ENCODE assay signal across 16 cellular contexts in the genomic region with DNA sequence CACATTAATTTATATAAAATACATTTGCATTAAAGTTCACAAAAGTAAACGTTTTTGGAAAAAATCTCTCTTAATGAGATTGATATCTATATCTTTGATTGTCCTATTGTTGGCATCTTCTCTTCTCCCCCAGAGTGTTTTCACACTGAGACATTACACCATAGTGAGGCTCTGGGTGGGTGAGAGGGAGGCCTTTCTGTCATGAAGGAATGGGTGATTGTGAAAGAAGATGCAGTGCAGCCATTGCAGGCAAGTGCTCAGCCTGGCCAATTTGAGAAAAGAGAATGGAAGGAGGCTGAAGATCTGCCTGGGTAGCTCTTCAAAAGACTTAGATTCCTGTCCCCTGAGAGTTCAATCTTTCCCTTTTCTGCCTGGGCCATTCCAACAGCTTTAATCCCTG.
A peak's percentile ranks its signal among the peaks of the same experiment; 100 is the strongest.
DNase-seq lines count a peak whose midpoint lies in the region; ATAC-seq, FAIRE-seq and TF ChIP-seq lines count a peak whose summit lies in the region.
"Had no signal": no experiment of that assay in that cellular context is flagged by ENCODE, and none has a peak within 500 bp of the region (broad histone marks: within the 10 kb centered on the region; RNA-seq: fewer than 3 reads in every experiment).

No MANE protein-coding gene starts in this region.

- H3K4me2 ChIP-seq in GM23248 (ENCODE audit: unreplicated experiment): no peak overlapping the region

- H3K4me1 ChIP-seq in GM23248 (ENCODE audit: insufficient read depth): peaks cover 19% of the 10 kb centered on the region

- H3K4me3 ChIP-seq in GM23248 (no peak overlapping the region), fibroblast of pulmonary artery (replicated peaks; ENCODE audit: low read depth, low read length) (no peak overlapping the region), skeletal muscle cell (ENCODE audit: low read depth, low read length) (no peak overlapping the region)

- FAIRE-seq in GM12891 (lab: Jason Lieb, UNC): no peak
- FAIRE-seq: GM12892, H1 had no signal

- no peaks in the 10 kb centered on the region for H3K9me2 ChIP-seq in GM23248 (ENCODE audit: insufficient read depth)

- no peaks in the 10 kb centered on the region for H3K36me3 ChIP-seq in GM23248 (ENCODE audit: low read depth)

- peak; percentile 40 for DNase-seq in GM23248
- DNase-seq in amniotic epithelial cell (ENCODE audit: low read depth): peak; percentile 79
- DNase-seq in fibroblast of pulmonary artery (ENCODE audit: low read depth): peak; percentile 48
- peak; percentile 28 for DNase-seq in skeletal muscle cell (ENCODE audit: low read depth)
- no peak for DNase-seq in GM12891 (ENCODE audit: insufficient read length, low spot score)
- no peak for DNase-seq in H4 (ENCODE audit: low spot score)
- DNase-seq: ACHN; C1 segment of cervical spinal cord; Calu3; CD4-positive, alpha-beta T cell; DMS79; KBM-7 had no signal

- H3F3A ChIP-seq in GM23248 (ENCODE audit: insufficient read depth): peaks cover 13% of the 10 kb centered on the region

- no peaks in the 10 kb centered on the region for H3K79me2 ChIP-seq in GM23248 (ENCODE audit: insufficient read depth)

- no peak overlapping the region for H3K9ac ChIP-seq in GM23248

- H3K27me3 ChIP-seq in GM23248 (replicated peaks; ENCODE audit: insufficient read depth): 0 out of 2 replicates have a peak, but pooled peaks cover 5% of the 10 kb centered on the region

- no peak for ATAC-seq in HG02798 (IDR thresholded peaks at IDR 0.05; ENCODE audit: poor library complexity, unreplicated experiment)
- ATAC-seq: HCT116 had no signal

- no peak for TF ChIP-seq CTCF in fibroblast of pulmonary artery (IDR thresholded peaks at IDR 0.05; ENCODE audit: low read length, missing control alignments)

- H2AFZ ChIP-seq in GM23248: no peak overlapping the region

- no peaks in the 10 kb centered on the region for H3K9me3 ChIP-seq in GM23248 (ENCODE audit: low read depth)

- in situ Hi-C loops in GM23248 (cut with MboI): loop anchor here (25.0 kb wide), 2 partner anchors 613 to 1538 kb away; no protein-coding TSS in a partner anchor

- 76 to 93% methylated on average over 1 of the region's 1 CpG for WGBS in GM23248 (ENCODE audit: low coverage in 1 of 2, low lambda C conversion rate in 2 of 2, missing lambda C conversion rate in 2 of 2), 2 experiments

- no peaks in the 10 kb centered on the region for H4K20me1 ChIP-seq in GM23248 (ENCODE audit: insufficient read depth)

- H3K27ac ChIP-seq in GM23248: no peak overlapping the region

- no peak for TF ChIP-seq POLR2A in GM12891 (IDR thresholded peaks at IDR 0.05; ENCODE audit: low read depth, low read length)

TF ChIP-seq in GM12891, 5 proteins besides CTCF, POLR2A, EP300 and RAD21:
- no peak for TF ChIP-seq POLR2AphosphoS5 (IDR thresholded peaks at IDR 0.05; ENCODE audit: low read depth, low read length)

Comparison
In these comparisons a context has a peak if more than half of its experiments do, and no peak if none do; other contexts are left out.
1. DNase-seq: peak in GM23248 (single experiment), amniotic epithelial cell (single experiment), fibroblast of pulmonary artery (single experiment) and skeletal muscle cell (single experiment); none in GM12891 (single experiment) and H4 (single experiment).